Comparison of ENCODE assay signal across 8 cellular contexts in genomic region chr13:30115257-30115600, GRCh38.
DNase-seq lines count a peak whose midpoint lies in the region; ATAC-seq and TF ChIP-seq lines count a peak whose summit lies in the region.

No MANE protein-coding gene starts in this region.

- H3K9me3 ChIP-seq in body of pancreas (no peaks in the 10 kb centered on the region), mesodermal cell (ENCODE audit: control insufficient read depth, low read length) (no peaks in the 10 kb centered on the region), uterus (no peaks in the 10 kb centered on the region)

- WGBS in body of pancreas, 2 donors: 2 to 3% methylated on average over 9 of the region's 9 CpGs
- 23 to 29% methylated on average over 4 to 5 of the region's 9 CpGs for WGBS in mesodermal cell (ENCODE audit: insufficient coverage in 2 of 2), 2 experiments

- no peak for TF ChIP-seq POLR2A in body of pancreas (IDR thresholded peaks at IDR 0.05)
- TF ChIP-seq POLR2A in uterus (IDR thresholded peaks at IDR 0.05): no peak

- peak overlapping the region in 3 of 4 donors; percentile 78 to 91 (median 86) for H3K27ac ChIP-seq in body of pancreas
- H3K27ac ChIP-seq in mesodermal cell (ENCODE audit: low read depth, low read length, severe bottlenecking): no peak overlapping the region
- peak overlapping the region; percentile 89 to 91 for H3K27ac ChIP-seq in uterus

- H3K27me3 ChIP-seq in body of pancreas: no peaks in the 10 kb centered on the region
- no peaks in the 10 kb centered on the region for H3K27me3 ChIP-seq in uterus

- no peak overlapping the region for H3K4me3 ChIP-seq in body of pancreas
- peak overlapping the region; percentile 45 for H3K4me3 ChIP-seq in mesodermal cell (ENCODE audit: extremely low read depth, insufficient read depth, low read length, poor library complexity, severe bottlenecking)
- H3K4me3 ChIP-seq in uterus: peak overlapping the region; percentile 36 to 48

- H3K36me3 ChIP-seq in body of pancreas (replicated peaks in 1 of 2; ENCODE audit: insufficient read depth in 1 of 2, low read depth in 2 of 2): no peaks in the 10 kb centered on the region
- no peaks in the 10 kb centered on the region for H3K36me3 ChIP-seq in mesodermal cell (ENCODE audit: control insufficient read depth, insufficient read depth, low read length)
- H3K36me3 ChIP-seq in uterus: no peaks in the 10 kb centered on the region

- ATAC-seq in Right ventricle myocardium superior (ENCODE audit: poor library complexity): peak; percentile 9
- ATAC-seq in left cardiac atrium: no peak
- ATAC-seq in body of pancreas: peak; percentile 10
- no peak for ATAC-seq in GM18907 (IDR thresholded peaks at IDR 0.05; ENCODE audit: unreplicated experiment)
- no peak for ATAC-seq in HG03460 (IDR thresholded peaks at IDR 0.05; ENCODE audit: unreplicated experiment)
- no peak for ATAC-seq in omental fat pad (ENCODE audit: low FRiP score)

- intact Hi-C loops in Right ventricle myocardium superior (cut with DNase I) (no loop called here), left cardiac atrium (cut with DNase I) (loop anchor here (2.0 to 10.0 kb wide), 3 partner anchors 340 to 600 kb away; no protein-coding TSS in a partner anchor), body of pancreas (cut with DNase I) (loop anchor here (10.0 kb wide), 1 partner anchor 600 kb away; no protein-coding TSS in a partner anchor), uterus (cut with DNase I; ENCODE audit: low total_unique reads) (loop anchor here (10.0 kb wide), 3 partner anchors 340 to 600 kb away; partner anchors contain the start of gene SLC7A1)

- TF ChIP-seq CTCF in body of pancreas (IDR thresholded peaks at IDR 0.05) (no peak), uterus (IDR thresholded peaks at IDR 0.05) (no peak), omental fat pad (IDR thresholded peaks at IDR 0.05) (no peak)

- H3K4me1 ChIP-seq in body of pancreas (peaks cover 37% of the 10 kb centered on the region), mesodermal cell (ENCODE audit: control insufficient read depth, insufficient read depth, low read length, poor library complexity, severe bottlenecking) (peaks cover 23% of the 10 kb centered on the region), uterus (peaks cover 5% of the 10 kb centered on the region in 2 donors)

- DNase-seq in Right ventricle myocardium superior: no peak
- no peak for DNase-seq in left cardiac atrium
- DNase-seq in body of pancreas: no peak
- no peak for DNase-seq in uterus
- DNase-seq in omental fat pad (ENCODE audit: low spot score): no peak

Comparison
In these comparisons a context has a peak if more than half of its experiments do, and no peak if none do; other contexts are left out.
1. ATAC-seq: peak in Right ventricle myocardium superior (single experiment) and body of pancreas (single experiment); none in left cardiac atrium (0 of 2), GM18907 (single experiment), HG03460 (single experiment) and omental fat pad (single experiment).
2. H3K4me3 ChIP-seq: peak in mesodermal cell (single experiment) and uterus (2 of 2); none in body of pancreas (0 of 2).